1 cellular context compared by ENCODE assay signal in the genomic region with DNA sequence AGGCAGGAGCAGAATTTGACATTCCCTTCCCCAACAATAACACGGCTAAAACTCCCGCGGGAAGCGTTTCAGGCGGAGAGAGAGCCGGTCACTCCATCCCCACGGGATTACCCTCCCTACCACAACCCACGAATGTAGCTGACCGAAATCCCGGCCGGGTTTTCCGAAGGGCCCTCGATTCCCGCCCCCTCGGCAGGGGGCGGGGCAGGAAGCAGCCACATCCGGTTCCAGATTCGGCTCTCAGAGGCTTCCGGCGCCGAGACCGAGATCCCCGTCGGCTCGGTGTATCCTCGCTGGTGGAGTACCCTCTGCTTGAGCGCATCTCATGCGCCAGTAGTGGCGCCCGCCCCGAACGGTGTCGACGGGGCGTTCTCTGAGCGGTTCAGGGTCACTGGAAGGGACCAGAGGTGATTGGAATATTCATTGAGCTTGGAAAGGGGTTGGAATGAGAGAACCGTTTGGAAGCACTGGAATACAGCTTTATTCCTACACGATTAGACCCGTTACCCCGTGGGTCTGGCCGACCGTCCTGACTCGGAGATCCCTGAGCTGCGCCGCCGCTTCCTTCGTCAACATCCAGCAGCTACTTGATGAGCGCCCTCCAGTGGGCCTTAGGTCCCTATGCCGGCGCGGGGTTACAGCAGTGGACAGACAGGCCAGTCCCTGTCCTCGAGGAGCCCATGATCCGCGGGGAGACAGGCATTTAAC.
TF ChIP-seq lines count a peak whose summit lies in the region.

No MANE protein-coding gene starts in this region.

TF ChIP-seq in K562, 482 proteins besides CTCF, POLR2A, EP300 and RAD21 (continued from another document and continues in another):
- TF ChIP-seq CTCFL (IDR thresholded peaks at IDR 0.05; ENCODE audit: borderline replicate concordance, insufficient read depth, low read depth, low read length, poor library complexity, severe bottlenecking) (peak; percentile 92), MTF1 (CRISPR knock-in tag; IDR thresholded peaks at IDR 0.05; ENCODE audit: borderline replicate concordance) (no peak), ARID2 (IDR thresholded peaks at IDR 0.05) (peak; percentile 35; the same call in 1 of the 2 replicates), ATF7 (IDR thresholded peaks at IDR 0.05) (peak; percentile 72), PCBP1 (IDR thresholded peaks at IDR 0.05; ENCODE audit: low read depth, low read length, poor library complexity, severe bottlenecking) (no peak), ZFP91 (CRISPR knock-in tag; IDR thresholded peaks at IDR 0.05) (no peak), HDGF (IDR thresholded peaks at IDR 0.05) (no peak), CBFA2T2 (conservative IDR thresholded peaks at IDR 0.05) (0 out of 2 replicates have a peak, but pooled peaks have one; percentile 4), ZNF830 (CRISPR knock-in tag; IDR thresholded peaks at IDR 0.05) (no peak), PHF20 (IDR thresholded peaks at IDR 0.05; ENCODE audit: partially characterized antibody) (peak; percentile 37), BRCA1 (IDR thresholded peaks at IDR 0.05) (no peak), BRCA1 (CRISPR knock-in tag; IDR thresholded peaks at IDR 0.05) (no peak), GTF2F1 (IDR thresholded peaks at IDR 0.05; ENCODE audit: low read depth, low read length) (0 out of 2 replicates have a peak, but pooled peaks have one; percentile 56), SNRNP70 (optimal IDR thresholded peaks at IDR 0.05; ENCODE audit: low read depth, low read length) (no peak), NFYB (IDR thresholded peaks at IDR 0.05; ENCODE audit: extremely low read depth, insufficient read length) (no peak), SPI1 (IDR thresholded peaks at IDR 0.05; ENCODE audit: borderline replicate concordance, low read depth, low read length) (no peak), ZZZ3 (IDR thresholded peaks at IDR 0.05) (no peak), ZNF79 (CRISPR knock-in tag; IDR thresholded peaks at IDR 0.05; ENCODE audit: low read depth) (no peak), SREBF2 (CRISPR knock-in tag; IDR thresholded peaks at IDR 0.05) (no peak), CREBBP (IDR thresholded peaks at IDR 0.05; ENCODE audit: low read depth, low read length) (no peak), SLC30A9 (CRISPR knock-in tag; IDR thresholded peaks at IDR 0.05) (no peak), HDAC2 (IDR thresholded peaks at IDR 0.05) (peak; percentile 87; the same call in 1 of the 2 replicates), TCF7 (IDR thresholded peaks at IDR 0.05; ENCODE audit: borderline replicate concordance) (peak; percentile 6; the same call in 1 of the 2 replicates), PHB (CRISPR knock-in tag; IDR thresholded peaks at IDR 0.05) (peak; percentile 84), POLR2H (tag; IDR thresholded peaks at IDR 0.05; ENCODE audit: low read depth) (peak; percentile 95), ZNF282 (CRISPR knock-in tag; IDR thresholded peaks at IDR 0.05) (0 out of 2 replicates have a peak, but pooled peaks have one; percentile 14), ZNF766 (CRISPR knock-in tag; conservative IDR thresholded peaks at IDR 0.05) (no peak), HNRNPL (IDR thresholded peaks at IDR 0.05; ENCODE audit: low read depth, low read length) (no peak), SIRT6 (IDR thresholded peaks at IDR 0.05; ENCODE audit: low read depth, low read length) (no peak), ZNF551 (CRISPR knock-in tag; IDR thresholded peaks at IDR 0.05) (no peak), ZNF311 (CRISPR knock-in tag; IDR thresholded peaks at IDR 0.05) (no peak), ZC3H11A (IDR thresholded peaks at IDR 0.05; ENCODE audit: low read depth, low read length) (no peak), TAF9B (IDR thresholded peaks at IDR 0.05; ENCODE audit: partially characterized antibody) (peak; percentile 85), NR2C1 (IDR thresholded peaks at IDR 0.05) (peak; percentile 48), NR2C1 (tag; IDR thresholded peaks at IDR 0.05) (no peak), ZBTB43 (CRISPR knock-in tag; IDR thresholded peaks at IDR 0.05) (no peak), ZBTB8A (IDR thresholded peaks at IDR 0.05; ENCODE audit: partially characterized antibody) (no peak), RNF219 (CRISPR knock-in tag; IDR thresholded peaks at IDR 0.05) (no peak), TCFL5 (CRISPR knock-in tag; conservative IDR thresholded peaks at IDR 0.05) (no peak; the same call in 1 of the 2 replicates), MEIS2 (IDR thresholded peaks at IDR 0.05; ENCODE audit: partially characterized antibody) (no peak), ZNF212 (CRISPR knock-in tag; IDR thresholded peaks at IDR 0.05) (0 out of 2 replicates have a peak, but pooled peaks have one; percentile 15), ZSCAN32 (CRISPR knock-in tag; IDR thresholded peaks at IDR 0.05) (peak; percentile 58; the same call in 1 of the 2 replicates), JUND (IDR thresholded peaks at IDR 0.05; ENCODE audit: borderline replicate concordance, low read depth, low read length) (peak; percentile 54), JUND (tag; IDR thresholded peaks at IDR 0.05; ENCODE audit: borderline replicate concordance, low read depth, low read length) (peak; percentile 57; the same call in 2 of the 3 replicates), BRD4 (IDR thresholded peaks at IDR 0.05) (peak; percentile 82; the same call in 1 of the 2 replicates), MAFG (tag; conservative IDR thresholded peaks at IDR 0.05) (no peak), CBX5 (IDR thresholded peaks at IDR 0.05; ENCODE audit: borderline replicate concordance, low read depth) (no peak), KDM1A (IDR thresholded peaks at IDR 0.05) (no peak), NBN (IDR thresholded peaks at IDR 0.05; ENCODE audit: low read depth) (peak; percentile 93; the same call in 1 of the 2 replicates), L3MBTL2 (IDR thresholded peaks at IDR 0.05) (peak; percentile 86; the same call in 1 of the 2 replicates), GTF2A2 (tag; IDR thresholded peaks at IDR 0.05) (no peak), CBFB (CRISPR knock-in tag; IDR thresholded peaks at IDR 0.05) (no peak), SREBF1 (IDR thresholded peaks at IDR 0.05; ENCODE audit: borderline replicate concordance, low read depth, low read length) (no peak; the same call in 1 of the 2 replicates), IFI16 (CRISPR knock-in tag; IDR thresholded peaks at IDR 0.05) (no peak), RHOXF2B (CRISPR knock-in tag; conservative IDR thresholded peaks at IDR 0.05) (peak; percentile 79), HLTF (IDR thresholded peaks at IDR 0.05) (peak; percentile 63; the same call in 1 of the 2 replicates), ZEB2 (IDR thresholded peaks at IDR 0.05) (0 out of 2 replicates have a peak, but pooled peaks have one; percentile 27), CBFA2T3 (IDR thresholded peaks at IDR 0.05) (no peak), GABPB2 (CRISPR knock-in tag; conservative IDR thresholded peaks at IDR 0.05) (no peak), EWSR1 (IDR thresholded peaks at IDR 0.05; ENCODE audit: borderline replicate concordance, low read depth, partially characterized antibody) (no peak), ZNF253 (CRISPR knock-in tag; conservative IDR thresholded peaks at IDR 0.05) (no peak), ZNF444 (CRISPR knock-in tag; IDR thresholded peaks at IDR 0.05) (no peak), KLF1 (tag; IDR thresholded peaks at IDR 0.05) (no peak; the same call in 1 of the 2 replicates), RBFOX2 (IDR thresholded peaks at IDR 0.05; ENCODE audit: low read depth, low read length) (peak; percentile 97), ZNF507 (tag; conservative IDR thresholded peaks at IDR 0.05) (no peak), TFAM (CRISPR knock-in tag; conservative IDR thresholded peaks at IDR 0.05) (no peak), HMG20A (CRISPR knock-in tag; conservative IDR thresholded peaks at IDR 0.05) (no peak), TOE1 (IDR thresholded peaks at IDR 0.05; ENCODE audit: borderline replicate concordance) (peak; percentile 95), TOE1 (CRISPR knock-in tag; IDR thresholded peaks at IDR 0.05; ENCODE audit: borderline replicate concordance, low read depth) (no peak), RUNX1 (IDR thresholded peaks at IDR 0.05; ENCODE audit: low read depth) (no peak)
- TF ChIP-seq, protein P1, sequence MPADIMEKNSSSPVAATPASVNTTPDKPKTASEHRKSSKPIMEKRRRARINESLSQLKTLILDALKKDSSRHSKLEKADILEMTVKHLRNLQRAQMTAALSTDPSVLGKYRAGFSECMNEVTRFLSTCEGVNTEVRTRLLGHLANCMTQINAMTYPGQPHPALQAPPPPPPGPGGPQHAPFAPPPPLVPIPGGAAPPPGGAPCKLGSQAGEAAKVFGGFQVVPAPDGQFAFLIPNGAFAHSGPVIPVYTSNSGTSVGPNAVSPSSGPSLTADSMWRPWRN (IDR thresholded peaks at IDR 0.05; ENCODE audit: low read depth) = peak; percentile 10; the same call in 1 of the 2 replicates
- TF ChIP-seq, protein P2, sequence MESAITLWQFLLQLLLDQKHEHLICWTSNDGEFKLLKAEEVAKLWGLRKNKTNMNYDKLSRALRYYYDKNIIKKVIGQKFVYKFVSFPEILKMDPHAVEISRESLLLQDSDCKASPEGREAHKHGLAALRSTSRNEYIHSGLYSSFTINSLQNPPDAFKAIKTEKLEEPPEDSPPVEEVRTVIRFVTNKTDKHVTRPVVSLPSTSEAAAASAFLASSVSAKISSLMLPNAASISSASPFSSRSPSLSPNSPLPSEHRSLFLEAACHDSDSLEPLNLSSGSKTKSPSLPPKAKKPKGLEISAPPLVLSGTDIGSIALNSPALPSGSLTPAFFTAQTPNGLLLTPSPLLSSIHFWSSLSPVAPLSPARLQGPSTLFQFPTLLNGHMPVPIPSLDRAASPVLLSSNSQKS (CRISPR knock-in tag; IDR thresholded peaks at IDR 0.05) = no peak
- TF ChIP-seq, protein P3, sequence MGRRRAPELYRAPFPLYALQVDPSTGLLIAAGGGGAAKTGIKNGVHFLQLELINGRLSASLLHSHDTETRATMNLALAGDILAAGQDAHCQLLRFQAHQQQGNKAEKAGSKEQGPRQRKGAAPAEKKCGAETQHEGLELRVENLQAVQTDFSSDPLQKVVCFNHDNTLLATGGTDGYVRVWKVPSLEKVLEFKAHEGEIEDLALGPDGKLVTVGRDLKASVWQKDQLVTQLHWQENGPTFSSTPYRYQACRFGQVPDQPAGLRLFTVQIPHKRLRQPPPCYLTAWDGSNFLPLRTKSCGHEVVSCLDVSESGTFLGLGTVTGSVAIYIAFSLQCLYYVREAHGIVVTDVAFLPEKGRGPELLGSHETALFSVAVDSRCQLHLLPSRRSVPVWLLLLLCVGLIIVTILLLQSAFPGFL (CRISPR knock-in tag; IDR thresholded peaks at IDR 0.05) = no peak
- TF ChIP-seq, protein P4, sequence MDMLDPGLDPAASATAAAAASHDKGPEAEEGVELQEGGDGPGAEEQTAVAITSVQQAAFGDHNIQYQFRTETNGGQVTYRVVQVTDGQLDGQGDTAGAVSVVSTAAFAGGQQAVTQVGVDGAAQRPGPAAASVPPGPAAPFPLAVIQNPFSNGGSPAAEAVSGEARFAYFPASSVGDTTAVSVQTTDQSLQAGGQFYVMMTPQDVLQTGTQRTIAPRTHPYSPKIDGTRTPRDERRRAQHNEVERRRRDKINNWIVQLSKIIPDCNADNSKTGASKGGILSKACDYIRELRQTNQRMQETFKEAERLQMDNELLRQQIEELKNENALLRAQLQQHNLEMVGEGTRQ (CRISPR knock-in tag; IDR thresholded peaks at IDR 0.05) = no peak
